ENCODE assay signal across 36 cellular contexts in the genomic region with DNA sequence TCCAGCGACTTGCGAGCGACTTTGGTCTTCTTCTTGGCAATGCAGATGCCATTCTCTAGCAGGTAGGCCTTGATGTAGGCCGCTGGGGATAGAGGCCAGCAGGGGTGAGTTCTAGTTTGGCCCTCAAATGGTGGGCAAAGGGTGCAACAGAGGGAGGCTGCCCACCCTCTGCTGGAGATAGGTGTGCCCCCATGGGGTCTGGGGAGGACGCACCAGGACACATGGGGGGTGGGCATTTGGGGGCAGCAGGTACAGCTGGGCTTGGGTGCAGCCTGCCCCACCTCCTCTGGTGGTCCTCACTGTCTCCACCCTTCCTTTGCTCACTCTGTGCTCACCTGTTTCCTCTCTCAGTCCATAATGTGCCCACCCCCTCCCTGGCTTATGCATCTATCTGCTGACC. TPM values are rescaled to one million over a fixed set of nuclear protein-coding genes. Genes with fewer than 3 reads are reported as not detected.
"Had no signal": no experiment of that assay in that cellular context is flagged by ENCODE, and none has a peak within 500 bp of the region (broad histone marks: within the 10 kb centered on the region; RNA-seq: fewer than 3 reads in every experiment).

No MANE protein-coding gene starts in this region.

- ATAC-seq: activated CD4-positive, alpha-beta T cell treated with anti-CD3 and anti-CD28 coated beads for 36 hours; activated CD8-positive, alpha-beta memory T cell treated with anti-CD3 and anti-CD28 coated beads, Interleukin-2, amount 10 ng/mL, durations not matched to agents 7 days and 5 days; activated CD8-positive, alpha-beta T cell treated with anti-CD3 and anti-CD28 coated beads, Interleukin-2, amount 10 ng/mL, durations not matched to agents 7 days and 5 days; activated naive CD8-positive, alpha-beta T cell treated with anti-CD3 and anti-CD28 coated beads, Interleukin-2, amount 50 U/mL, for 24 hours; body of pancreas; gastroesophageal sphincter had no signal

- H3K27ac ChIP-seq: adrenal gland, body of pancreas, colonic mucosa, epithelial cell of prostate, esophagus squamous epithelium, gastroesophageal sphincter had no signal

- DNase-seq: activated CD4-positive, alpha-beta memory T cell treated with anti-CD3 and anti-CD28 coated beads for 36 hours; activated CD4-positive, alpha-beta T cell treated with anti-CD3 and anti-CD28 coated beads for 36 hours; activated CD4-positive, alpha-beta T cell treated with anti-CD3 and anti-CD28 coated beads, Interleukin-2, amount 10 ng/mL, durations not matched to agents 24 days and 14 days; activated CD4-positive, CD25-positive, alpha-beta regulatory T cell; activated CD4-positive, CD25-positive, alpha-beta regulatory T cell treated with anti-CD3 and anti-CD28 coated beads, Interleukin-2, amount 50 U/mL, for 72 hours; activated CD8-positive, alpha-beta memory T cell treated with anti-CD3 and anti-CD28 coated beads, Interleukin-2, amount 10 ng/mL, durations not matched to agents 7 days and 5 days; activated CD8-positive, alpha-beta memory T cell treated with anti-CD3 and anti-CD28 coated beads, Interleukin-2, amount 50 U/mL, for 4 hours; activated CD8-positive, alpha-beta T cell treated with anti-CD3 and anti-CD28 coated beads, Interleukin-2, amount 10 ng/mL, durations not matched to agents 7 days and 5 days; activated effector memory CD4-positive, alpha-beta T cell treated with anti-CD3 and anti-CD28 coated beads, Interleukin-2, amount 50 U/mL, for 16 hours; activated naive CD4-positive, alpha-beta T cell treated with anti-CD3 and anti-CD28 coated beads for 36 hours; activated naive CD8-positive, alpha-beta T cell treated with anti-CD3 and anti-CD28 coated beads for 36 hours; activated naive CD8-positive, alpha-beta T cell treated with anti-CD3 and anti-CD28 coated beads, Interleukin-2, amount 50 U/mL, for 24 hours; activated T-cell treated with anti-CD3 and anti-CD28 coated beads, Interleukin-2, amount 50 U/mL, for 1 hour; activated T-cell treated with anti-CD3 and anti-CD28 coated beads, Interleukin-2, amount 50 U/mL, for 48 hours; adrenal gland; amygdala; aorta; body of pancreas; central memory CD4-positive, alpha-beta T cell; cerebellar nuclear complex; colonic mucosa; effector CD8-positive, alpha-beta T cell; esophagus squamous epithelium; foreskin melanocyte; T-helper 2 cell had no signal

- H3K4me3 ChIP-seq: adrenal gland, body of pancreas, colonic mucosa, esophagus squamous epithelium, gastroesophageal sphincter had no signal

- H3K9me3 ChIP-seq: adrenal gland, body of pancreas, colonic mucosa, esophagus squamous epithelium, gastroesophageal sphincter had no signal

- H3K27me3 ChIP-seq: adrenal gland, body of pancreas, colonic mucosa had no signal

- H3K4me1 ChIP-seq: adrenal gland, body of pancreas, colonic mucosa had no signal

- H3K4me1 Mint-ChIP-seq: activated CD4-positive, alpha-beta T cell treated with anti-CD3 and anti-CD28 coated beads for 36 hours; activated CD4-positive, alpha-beta T cell treated with anti-CD3 and anti-CD28 coated beads, Interleukin-2, amount 10 ng/mL, durations not matched to agents 24 days and 14 days; activated naive CD4-positive, alpha-beta T cell treated with anti-CD3 and anti-CD28 coated beads, Interleukin-2, amount 50 U/mL, for 24 hours; activated naive CD8-positive, alpha-beta T cell treated with anti-CD3 and anti-CD28 coated beads, Interleukin-2, amount 50 U/mL, for 24 hours had no signal

- H3K27ac Mint-ChIP-seq: activated CD4-positive, alpha-beta memory T cell treated with anti-CD3 and anti-CD28 coated beads for 36 hours; activated CD4-positive, alpha-beta T cell treated with anti-CD3 and anti-CD28 coated beads for 36 hours; activated CD4-positive, alpha-beta T cell treated with anti-CD3 and anti-CD28 coated beads, Interleukin-2, amount 10 ng/mL, durations not matched to agents 24 days and 14 days; activated CD8-positive, alpha-beta memory T cell treated with anti-CD3 and anti-CD28 coated beads, Interleukin-2, amount 10 ng/mL, durations not matched to agents 7 days and 5 days; activated CD8-positive, alpha-beta T cell treated with anti-CD3 and anti-CD28 coated beads, Interleukin-2, amount 10 ng/mL, durations not matched to agents 7 days and 5 days; activated naive CD4-positive, alpha-beta T cell treated with anti-CD3 and anti-CD28 coated beads for 36 hours; activated naive CD4-positive, alpha-beta T cell treated with anti-CD3 and anti-CD28 coated beads, Interleukin-2, amount 50 U/mL, for 24 hours; activated naive CD8-positive, alpha-beta T cell treated with anti-CD3 and anti-CD28 coated beads for 36 hours; activated naive CD8-positive, alpha-beta T cell treated with anti-CD3 and anti-CD28 coated beads, Interleukin-2, amount 50 U/mL, for 24 hours; activated T-helper 1 cell treated with anti-CD3 and anti-CD28 coated beads, Interleukin-12 subunit alpha, Interleukin-12 subunit beta, Interleukin-2, Interleukin-4 antibody, amounts not matched to agents 30 ng/mL and 10 ng/mL and 1 ng/mL, durations not matched to agents 14 hours and 24 hours and 36 hours; activated T-helper 2 cell treated with anti-CD3 and anti-CD28 coated beads, Interferon-gamma antibody, Interleukin-2, Interleukin-4, amounts not matched to agents 10 μg/mL and 5 μg/mL and 100 μg/mL, durations not matched to agents 14 hours and 24 hours and 36 hours had no signal

- H3K27me3 Mint-ChIP-seq: activated CD4-positive, alpha-beta memory T cell treated with anti-CD3 and anti-CD28 coated beads for 36 hours; activated CD4-positive, alpha-beta T cell treated with anti-CD3 and anti-CD28 coated beads for 36 hours; activated naive CD4-positive, alpha-beta T cell treated with anti-CD3 and anti-CD28 coated beads, Interleukin-2, amount 50 U/mL, for 24 hours; activated naive CD8-positive, alpha-beta T cell treated with anti-CD3 and anti-CD28 coated beads for 36 hours; activated naive CD8-positive, alpha-beta T cell treated with anti-CD3 and anti-CD28 coated beads, Interleukin-2, amount 50 U/mL, for 24 hours had no signal

- H3K36me3 ChIP-seq: adrenal gland, colonic mucosa, esophagus squamous epithelium, gastroesophageal sphincter had no signal

- H3K9me3 Mint-ChIP-seq: activated CD4-positive, alpha-beta memory T cell treated with anti-CD3 and anti-CD28 coated beads for 36 hours; activated CD4-positive, alpha-beta T cell treated with anti-CD3 and anti-CD28 coated beads, Interleukin-2, amount 10 ng/mL, durations not matched to agents 24 days and 14 days; activated naive CD4-positive, alpha-beta T cell treated with anti-CD3 and anti-CD28 coated beads for 36 hours; activated naive CD4-positive, alpha-beta T cell treated with anti-CD3 and anti-CD28 coated beads, Interleukin-2, amount 50 U/mL, for 24 hours; activated naive CD8-positive, alpha-beta T cell treated with anti-CD3 and anti-CD28 coated beads for 36 hours; activated naive CD8-positive, alpha-beta T cell treated with anti-CD3 and anti-CD28 coated beads, Interleukin-2, amount 50 U/mL, for 24 hours; activated T-helper 1 cell treated with anti-CD3 and anti-CD28 coated beads, Interleukin-12 subunit alpha, Interleukin-12 subunit beta, Interleukin-2, Interleukin-4 antibody, amounts not matched to agents 30 ng/mL and 10 ng/mL and 1 ng/mL, durations not matched to agents 14 hours and 24 hours and 36 hours; activated T-helper 2 cell treated with anti-CD3 and anti-CD28 coated beads, Interferon-gamma antibody, Interleukin-2, Interleukin-4, amounts not matched to agents 10 μg/mL and 5 μg/mL and 100 μg/mL, durations not matched to agents 14 hours and 24 hours and 36 hours had no signal

- H3K36me3 Mint-ChIP-seq: activated CD4-positive, alpha-beta memory T cell treated with anti-CD3 and anti-CD28 coated beads for 36 hours; activated CD8-positive, alpha-beta memory T cell treated with anti-CD3 and anti-CD28 coated beads, Interleukin-2, amount 10 ng/mL, durations not matched to agents 7 days and 5 days; activated naive CD4-positive, alpha-beta T cell treated with anti-CD3 and anti-CD28 coated beads, Interleukin-2, amount 50 U/mL, for 24 hours; activated naive CD8-positive, alpha-beta T cell treated with anti-CD3 and anti-CD28 coated beads for 36 hours had no signal

- H3K4me3 Mint-ChIP-seq: activated CD4-positive, alpha-beta memory T cell treated with anti-CD3 and anti-CD28 coated beads for 36 hours; activated CD4-positive, alpha-beta T cell treated with anti-CD3 and anti-CD28 coated beads for 36 hours; activated CD4-positive, alpha-beta T cell treated with anti-CD3 and anti-CD28 coated beads, Interleukin-2, amount 10 ng/mL, durations not matched to agents 24 days and 14 days; activated CD8-positive, alpha-beta memory T cell treated with anti-CD3 and anti-CD28 coated beads, Interleukin-2, amount 10 ng/mL, durations not matched to agents 7 days and 5 days; activated CD8-positive, alpha-beta T cell treated with anti-CD3 and anti-CD28 coated beads, Interleukin-2, amount 10 ng/mL, durations not matched to agents 7 days and 5 days; activated naive CD4-positive, alpha-beta T cell treated with anti-CD3 and anti-CD28 coated beads for 36 hours; activated naive CD4-positive, alpha-beta T cell treated with anti-CD3 and anti-CD28 coated beads, Interleukin-2, amount 50 U/mL, for 24 hours; activated naive CD8-positive, alpha-beta T cell treated with anti-CD3 and anti-CD28 coated beads for 36 hours; activated naive CD8-positive, alpha-beta T cell treated with anti-CD3 and anti-CD28 coated beads, Interleukin-2, amount 50 U/mL, for 24 hours; activated T-helper 1 cell treated with anti-CD3 and anti-CD28 coated beads, Interleukin-12 subunit alpha, Interleukin-12 subunit beta, Interleukin-2, Interleukin-4 antibody, amounts not matched to agents 30 ng/mL and 10 ng/mL and 1 ng/mL, durations not matched to agents 14 hours and 24 hours and 36 hours had no signal

RNA-seq across cellular contexts. Expression of a gene that starts 11.3 kb away (rescaled TPM):
- total RNA-seq: activated CD8-positive, alpha-beta memory T cell treated with anti-CD3 and anti-CD28 coated beads, Interleukin-2, amount 10 ng/mL, durations not matched to agents 7 days and 5 days; activated CD8-positive, alpha-beta T cell treated with anti-CD3 and anti-CD28 coated beads, Interleukin-2, amount 10 ng/mL, durations not matched to agents 7 days and 5 days; dermis microvascular lymphatic vessel endothelial cell; endothelial cell of umbilical vein had no signal

RNA-seq across cellular contexts. Expression of a gene that starts 41.8 kb away (rescaled TPM):
- total RNA-seq: activated CD4-positive, alpha-beta memory T cell treated with anti-CD3 and anti-CD28 coated beads for 36 hours; activated CD4-positive, alpha-beta T cell treated with anti-CD3 and anti-CD28 coated beads for 36 hours; activated CD4-positive, alpha-beta T cell treated with anti-CD3 and anti-CD28 coated beads, Interleukin-2, amount 10 ng/mL, durations not matched to agents 24 days and 14 days; activated CD8-positive, alpha-beta memory T cell treated with anti-CD3 and anti-CD28 coated beads for 36 hours; activated CD8-positive, alpha-beta memory T cell treated with anti-CD3 and anti-CD28 coated beads, Interleukin-2, amount 10 ng/mL, durations not matched to agents 7 days and 5 days; activated CD8-positive, alpha-beta T cell treated with anti-CD3 and anti-CD28 coated beads, Interleukin-2, amount 10 ng/mL, durations not matched to agents 7 days and 5 days; activated naive CD4-positive, alpha-beta T cell treated with anti-CD3 and anti-CD28 coated beads for 36 hours; activated naive CD8-positive, alpha-beta T cell treated with anti-CD3 and anti-CD28 coated beads for 36 hours; activated T-helper 1 cell treated with anti-CD3 and anti-CD28 coated beads, Interleukin-12 subunit alpha, Interleukin-12 subunit beta, Interleukin-2, Interleukin-4 antibody, amounts not matched to agents 30 ng/mL and 10 ng/mL and 1 ng/mL, durations not matched to agents 14 hours and 24 hours and 36 hours; activated T-helper 2 cell treated with anti-CD3 and anti-CD28 coated beads, Interferon-gamma antibody, Interleukin-2, Interleukin-4, amounts not matched to agents 10 μg/mL and 5 μg/mL and 100 μg/mL, durations not matched to agents 14 hours and 24 hours and 36 hours; dermis microvascular lymphatic vessel endothelial cell; endothelial cell of umbilical vein; glomerular endothelial cell; T-helper 1 cell treated with Interleukin-12 subunit alpha and Interleukin-12 subunit beta and Interleukin-4 antibody, amounts not matched to agents 30 ng/mL and 1 ng/mL, for 36 hours had no signal

RNA-seq across cellular contexts. Expression of a gene that starts 53.4 kb away (rescaled TPM):
- total RNA-seq: activated CD4-positive, alpha-beta memory T cell treated with anti-CD3 and anti-CD28 coated beads for 36 hours; activated CD4-positive, alpha-beta T cell treated with anti-CD3 and anti-CD28 coated beads for 36 hours; activated CD4-positive, alpha-beta T cell treated with anti-CD3 and anti-CD28 coated beads, Interleukin-2, amount 10 ng/mL, durations not matched to agents 24 days and 14 days; activated CD8-positive, alpha-beta memory T cell treated with anti-CD3 and anti-CD28 coated beads, Interleukin-2, amount 10 ng/mL, durations not matched to agents 7 days and 5 days; activated CD8-positive, alpha-beta T cell treated with anti-CD3 and anti-CD28 coated beads, Interleukin-2, amount 10 ng/mL, durations not matched to agents 7 days and 5 days; activated T-helper 1 cell treated with anti-CD3 and anti-CD28 coated beads, Interleukin-12 subunit alpha, Interleukin-12 subunit beta, Interleukin-2, Interleukin-4 antibody, amounts not matched to agents 30 ng/mL and 10 ng/mL and 1 ng/mL, durations not matched to agents 14 hours and 24 hours and 36 hours; activated T-helper 2 cell treated with anti-CD3 and anti-CD28 coated beads, Interferon-gamma antibody, Interleukin-2, Interleukin-4, amounts not matched to agents 10 μg/mL and 5 μg/mL and 100 μg/mL, durations not matched to agents 14 hours and 24 hours and 36 hours; dermis microvascular lymphatic vessel endothelial cell; endothelial cell of umbilical vein; fibroblast of villous mesenchyme; glomerular endothelial cell; T-helper 1 cell treated with Interleukin-12 subunit alpha and Interleukin-12 subunit beta and Interleukin-4 antibody, amounts not matched to agents 30 ng/mL and 1 ng/mL, for 36 hours had no signal
- polyA plus RNA-seq: endothelial cell of umbilical vein had no signal
